In the genomic region with DNA sequence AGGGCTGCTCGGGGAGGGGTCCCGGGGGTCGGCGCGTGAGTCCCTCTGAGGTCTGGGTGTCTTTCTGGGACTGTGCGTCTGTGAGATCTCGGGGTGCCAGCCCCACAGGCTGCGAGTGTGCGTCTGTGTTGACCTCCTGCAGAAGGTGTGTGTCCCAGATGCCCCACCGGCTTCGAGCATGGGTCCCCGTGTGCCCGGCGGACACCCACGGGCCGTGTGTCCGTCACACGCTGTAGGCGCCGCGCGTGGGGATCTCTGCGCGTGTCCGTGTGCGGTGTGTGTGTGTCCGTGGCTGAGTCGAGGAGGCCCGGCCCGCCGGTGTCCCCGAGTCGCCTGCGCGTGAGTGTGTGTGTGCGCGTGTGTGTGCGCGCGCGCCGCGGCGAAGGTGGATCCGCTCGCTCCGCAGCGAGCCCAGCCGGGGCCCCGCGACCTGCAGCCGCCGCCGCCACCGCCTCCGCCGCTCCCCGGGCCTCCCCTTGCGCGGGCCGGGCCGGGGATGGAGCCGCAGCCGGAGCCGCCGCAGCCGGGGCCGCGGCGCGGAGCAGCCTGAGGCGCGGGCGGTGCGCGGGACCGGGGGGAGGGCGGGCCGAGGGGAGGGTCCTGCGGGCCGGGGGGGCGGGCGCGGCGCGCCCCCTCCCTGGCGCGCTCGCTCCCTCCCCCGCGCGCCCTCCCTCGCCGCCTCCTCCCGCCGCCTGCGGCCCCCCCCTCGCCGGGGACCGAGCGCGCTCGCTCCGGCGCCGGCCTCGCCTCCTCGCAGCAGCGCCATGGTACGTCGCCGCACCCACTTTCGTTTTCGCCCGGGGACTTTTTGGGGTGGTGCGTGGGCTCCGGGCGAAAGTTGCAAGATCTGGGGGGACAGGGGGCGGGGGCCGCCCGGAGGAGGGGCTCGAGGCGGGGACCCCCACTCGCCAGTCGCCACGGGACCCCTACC, we compare ENCODE assay signal across 8 cellular contexts. TPM values are rescaled to one million over a fixed set of nuclear protein-coding genes. Genes with fewer than 3 reads are reported as not detected.
DNase-seq lines count a peak whose midpoint lies in the region; ATAC-seq and TF ChIP-seq lines count a peak whose summit lies in the region.

No MANE protein-coding gene starts in this region.

- H3K4me1 ChIP-seq in Panc1 (ENCODE audit: control insufficient read depth, insufficient read depth, low read length): peaks cover 20% of the 10 kb centered on the region

- peak; percentile 47 for ATAC-seq in GM19035 (IDR thresholded peaks at IDR 0.05; ENCODE audit: unreplicated experiment)
- peak; percentile 46 for ATAC-seq in Panc1
- no peak for ATAC-seq in GM18520 (IDR thresholded peaks at IDR 0.05; ENCODE audit: unreplicated experiment)
- ATAC-seq in GM19467 (IDR thresholded peaks at IDR 0.05; ENCODE audit: unreplicated experiment): no peak

- no peaks in the 10 kb centered on the region for H3K27me3 ChIP-seq in Panc1 (ENCODE audit: control insufficient read depth, insufficient read depth, low read length)

- CTCF ChIA-PET in Panc1 (lab: Charles Lee): interaction anchor here (0.6 kb wide), 1 partner anchor 111 kb away, joined by 3 read pairs; no protein-coding TSS in a partner anchor

- peak overlapping the region; percentile 69 for H3K27ac ChIP-seq in Panc1 (ENCODE audit: low read length)

- intact Hi-C loops in Panc1 (cut with micrococcal nuclease; ENCODE audit: unreplicated experiment) (no loop called here), head of caudate nucleus (cut with DNase I) (no loop called here), posterior cingulate gyrus (cut with DNase I) (no loop called here)

- no peaks in the 10 kb centered on the region for H3K9me3 ChIP-seq in Panc1 (ENCODE audit: control insufficient read depth, insufficient read depth, low read depth, low read length)

- in situ Hi-C loops in ACHN (cut with HindIII; ENCODE audit: low pct_ligation_motif_present, low pct_unique_long_range_greater_than_20kb, low sequenced_read_pairs) (no loop called here), Panc1 (cut with HindIII; ENCODE audit: low pct_unique_long_range_greater_than_20kb, low sequenced_read_pairs) (no loop called here)

- peak overlapping the region; percentile 57 to 61 for H3K4me3 ChIP-seq in Panc1 (ENCODE audit: low read depth in 2 of 2, low read length in 2 of 2)

- TF ChIP-seq CTCF in Panc1 (IDR thresholded peaks at IDR 0.05): no peak

- no peaks in the 10 kb centered on the region for H3K36me3 ChIP-seq in Panc1 (ENCODE audit: control insufficient read depth, insufficient read depth, low read length)

- POLR2A ChIA-PET in Panc1 (lab: Charles Lee): no interaction called here

- BruUV-seq in Panc1 (replicated peaks; lab: Mats Ljungman, UMichigan): no TSS peak

- DNase-seq in ACHN (peak; percentile 46), Panc1 (ENCODE audit: low read depth, low spot score) (no peak), head of caudate nucleus (peak in 40 of 42 donors; percentile 54 to 88 (median 75)), posterior cingulate gyrus (peak in 8 of 10 donors; percentile 65 to 95 (median 78))
- DNase-seq in activated naive CD4-positive, alpha-beta T cell treated with Interleukin-2 at 50 U/mL for 16 hours: peak; percentile 72

RNA-seq across cellular contexts. Expression of a gene that starts 7.2 kb away (rescaled TPM):
- total RNA-seq in Panc1 (2021; ENCODE audit: unreplicated experiment): 120 TPM
- polyA plus RNA-seq in Panc1 (2012; ENCODE audit: insufficient read length): 56.0 TPM

Comparison
In these comparisons a context has a peak if more than half of its experiments do, and no peak if none do; other contexts are left out.
1. ATAC-seq: peak in GM19035 (single experiment) and Panc1 (single experiment); none in GM18520 (single experiment) and GM19467 (single experiment).